ENCODE assay signal across 9 cellular contexts in the genomic region with DNA sequence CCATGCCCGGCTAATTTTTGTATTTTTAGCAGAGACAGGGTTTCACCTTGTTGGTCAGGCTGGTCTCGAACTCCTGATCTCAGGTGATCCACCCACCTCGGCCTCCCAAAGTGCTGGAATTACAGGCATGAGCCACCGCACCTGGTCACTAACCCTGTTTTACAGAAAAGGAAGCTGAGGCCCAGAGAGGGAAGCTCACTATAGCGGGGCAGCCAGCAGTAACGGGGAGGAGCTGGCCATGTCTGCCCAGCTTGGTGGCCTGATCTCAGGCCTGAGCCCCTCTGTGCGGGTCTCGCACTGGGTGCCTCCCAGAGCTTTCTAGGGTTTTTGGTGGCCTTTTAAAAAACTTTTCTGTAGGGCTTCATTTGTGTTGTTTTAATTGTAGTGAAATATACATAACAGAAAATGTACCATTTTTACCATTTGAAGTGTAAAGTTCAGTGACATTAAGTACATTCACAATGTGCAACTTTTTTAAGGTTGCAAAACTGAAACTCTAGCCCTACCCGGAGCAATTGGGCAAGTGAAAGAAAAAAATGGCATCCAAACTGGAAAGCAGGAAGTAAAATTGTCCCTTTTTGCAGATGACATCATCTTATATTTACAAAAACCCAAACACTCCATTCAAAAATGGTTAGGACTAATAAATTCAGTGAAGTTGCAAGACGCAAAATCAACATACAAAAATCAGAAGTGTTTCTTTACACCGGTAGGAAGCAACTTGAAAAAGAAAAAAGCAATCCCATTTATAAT. TPM values are rescaled to one million over a fixed set of nuclear protein-coding genes. Genes with fewer than 3 reads are reported as not detected.
DNase-seq lines count a peak whose midpoint lies in the region; ATAC-seq and FAIRE-seq lines count a peak whose summit lies in the region.
"Had no signal": no experiment of that assay in that cellular context is flagged by ENCODE, and none has a peak within 500 bp of the region (broad histone marks: within the 10 kb centered on the region; RNA-seq: fewer than 3 reads in every experiment).

No MANE protein-coding gene starts in this region.

- peaks cover 22 to 27% of the 10 kb centered on the region in 2 donors for H3K4me1 Mint-ChIP-seq in immature natural killer cell

- peaks cover 0 to 2% (median 0%) of the 10 kb centered on the region in 3 donors for H3K36me3 Mint-ChIP-seq in immature natural killer cell

- no peak overlapping the region for H4K5ac ChIP-seq in mesendoderm (ENCODE audit: low read length)

- WGBS in mesendoderm (ENCODE audit: extremely low coverage, insufficient coverage, low lambda C conversion rate), result no CpG with 5 or more reads among the region's 11 CpGs

- H3K4me2 ChIP-seq in mesendoderm (ENCODE audit: low read length), result no peak overlapping the region

- FAIRE-seq in GM18507 (lab: Jason Lieb, UNC), result peak; percentile 82

- H3K4ac ChIP-seq in mesendoderm (ENCODE audit: low read depth, low read length), result no peak overlapping the region

- no peak overlapping the region for H2BK5ac ChIP-seq in mesendoderm (ENCODE audit: low read length)

- H3K9ac ChIP-seq in mesendoderm (ENCODE audit: low read length), result no peak overlapping the region

- H3K27ac ChIP-seq in ACC112 (ENCODE audit: low read depth, low read length), result no peak overlapping the region
- H3K27ac ChIP-seq in mesendoderm (ENCODE audit: low read depth, low read length), result no peak overlapping the region

- peak overlapping the region; percentile 82 to 99 (median 89) for H3K4me3 Mint-ChIP-seq in immature natural killer cell

- peak overlapping the region; percentile 92 to 99 (median 94) for H3K27ac Mint-ChIP-seq in immature natural killer cell

- no peak for ATAC-seq in GM18520 (IDR thresholded peaks at IDR 0.05; ENCODE audit: unreplicated experiment)

- peaks cover 14% of the 10 kb centered on the region for H3K4me1 ChIP-seq in ACC112 (ENCODE audit: control insufficient read depth, insufficient read depth, low read length, unreplicated experiment)
- no peaks in the 10 kb centered on the region for H3K4me1 ChIP-seq in mesendoderm (ENCODE audit: control insufficient read depth, low read depth, low read length)

- in situ Hi-C loops in ACHN (cut with HindIII; ENCODE audit: low pct_ligation_motif_present, low pct_unique_long_range_greater_than_20kb, low sequenced_read_pairs), result no loop called here

- H2AFZ ChIP-seq in ACC112 (ENCODE audit: low read length, unreplicated experiment), result peak overlapping the region; percentile 38

- H2BK120ac ChIP-seq in mesendoderm (ENCODE audit: low read depth, low read length), result no peak overlapping the region

- H3K4me3 ChIP-seq in ACC112 (ENCODE audit: low read depth, low read length) (peak overlapping the region; percentile 80; the same call in 1 of the 2 replicates), mesendoderm (ENCODE audit: low read length) (no peak overlapping the region)

- H4K8ac ChIP-seq in mesendoderm (ENCODE audit: low read depth, low read length), result no peak overlapping the region

- no peak overlapping the region for H2AK5ac ChIP-seq in mesendoderm (ENCODE audit: low read length)

- no peak for DNase-seq in GM18507 (ENCODE audit: extremely low spot score, insufficient read length, low read depth)
- DNase-seq in SKM-1 treated with dmso at 0.1 percent for 144 hours (lab: John Stamatoyannopoulos, UW; ENCODE audit: unreplicated experiment), result peak; percentile 89
- no peak for DNase-seq in immature natural killer cell
- DNase-seq in ACHN, result no peak
- DNase-seq in activated gamma-delta T cell (lab: John Stamatoyannopoulos, UW), result no peak
- DNase-seq in mesendoderm, result no peak
- DNase-seq: DMS 273 treated with DMSO at 0.1 percent for 48 hours had no signal

- H3K79me1 ChIP-seq in mesendoderm (ENCODE audit: low read length), result no peaks in the 10 kb centered on the region

- peaks cover 0 to 7% (median 4%) of the 10 kb centered on the region in 3 donors for H3K27me3 Mint-ChIP-seq in immature natural killer cell (ENCODE audit: low read depth in 3 of 3)

- H3K27me3 ChIP-seq in ACC112 (ENCODE audit: insufficient read depth, low read length) (no peaks in the 10 kb centered on the region), mesendoderm (ENCODE audit: insufficient read depth, low read length, poor library complexity) (no peaks in the 10 kb centered on the region)

- H2BK15ac ChIP-seq in mesendoderm (replicated peaks; ENCODE audit: low read depth), result no peak overlapping the region

- H3K79me2 ChIP-seq in ACC112 (ENCODE audit: control insufficient read depth, insufficient read depth, low read length, unreplicated experiment), result no peaks in the 10 kb centered on the region
- H3K79me2 ChIP-seq in mesendoderm (ENCODE audit: control insufficient read depth, insufficient read depth, low read length), result no peaks in the 10 kb centered on the region

- no peak overlapping the region for H3K23ac ChIP-seq in mesendoderm (ENCODE audit: low read length)

- peaks cover 0 to 3% (median 1%) of the 10 kb centered on the region in 6 donors for H3K9me3 Mint-ChIP-seq in immature natural killer cell

- no peak overlapping the region for H3K18ac ChIP-seq in mesendoderm (ENCODE audit: low read length)

- H3K36me3 ChIP-seq in ACC112 (ENCODE audit: insufficient read depth, low read length), result no peaks in the 10 kb centered on the region
- H3K36me3 ChIP-seq in mesendoderm (ENCODE audit: control insufficient read depth, insufficient read depth, low read length), result no peaks in the 10 kb centered on the region

- H3K56ac ChIP-seq in mesendoderm (ENCODE audit: low read length), result no peak overlapping the region

RNA-seq across cellular contexts. Expression of a gene that starts 14.5 kb away (rescaled TPM):
- polyA plus RNA-seq in immature natural killer cell, result 10 to 100 TPM; 42.5 to 95.4 (median 54.1) TPM
- polyA plus RNA-seq in mesendoderm (2013, experiment 1 of 2), result not detected
- not detected for polyA plus RNA-seq in mesendoderm (2013, experiment 2 of 2)

RNA-seq across cellular contexts. Expression of a gene that starts 23.8 kb away (rescaled TPM):
- 1,000 to 10,000 TPM in 2 of 3 donors, 100 to 1,000 TPM in 1; 962 to 1,843 (median 1,262) TPM for polyA plus RNA-seq in immature natural killer cell
- 4.6 TPM for polyA plus RNA-seq in mesendoderm (2013, experiment 1 of 2)
- 4.7 TPM for polyA plus RNA-seq in mesendoderm (2013, experiment 2 of 2)

RNA-seq across cellular contexts. Expression of a gene that starts 55.6 kb away (rescaled TPM):
- not detected for polyA plus RNA-seq in immature natural killer cell
- polyA plus RNA-seq in mesendoderm (2013, experiment 1 of 2), result 0.03 TPM
- 0.01 TPM for polyA plus RNA-seq in mesendoderm (2013, experiment 2 of 2)
